In the genomic region with DNA sequence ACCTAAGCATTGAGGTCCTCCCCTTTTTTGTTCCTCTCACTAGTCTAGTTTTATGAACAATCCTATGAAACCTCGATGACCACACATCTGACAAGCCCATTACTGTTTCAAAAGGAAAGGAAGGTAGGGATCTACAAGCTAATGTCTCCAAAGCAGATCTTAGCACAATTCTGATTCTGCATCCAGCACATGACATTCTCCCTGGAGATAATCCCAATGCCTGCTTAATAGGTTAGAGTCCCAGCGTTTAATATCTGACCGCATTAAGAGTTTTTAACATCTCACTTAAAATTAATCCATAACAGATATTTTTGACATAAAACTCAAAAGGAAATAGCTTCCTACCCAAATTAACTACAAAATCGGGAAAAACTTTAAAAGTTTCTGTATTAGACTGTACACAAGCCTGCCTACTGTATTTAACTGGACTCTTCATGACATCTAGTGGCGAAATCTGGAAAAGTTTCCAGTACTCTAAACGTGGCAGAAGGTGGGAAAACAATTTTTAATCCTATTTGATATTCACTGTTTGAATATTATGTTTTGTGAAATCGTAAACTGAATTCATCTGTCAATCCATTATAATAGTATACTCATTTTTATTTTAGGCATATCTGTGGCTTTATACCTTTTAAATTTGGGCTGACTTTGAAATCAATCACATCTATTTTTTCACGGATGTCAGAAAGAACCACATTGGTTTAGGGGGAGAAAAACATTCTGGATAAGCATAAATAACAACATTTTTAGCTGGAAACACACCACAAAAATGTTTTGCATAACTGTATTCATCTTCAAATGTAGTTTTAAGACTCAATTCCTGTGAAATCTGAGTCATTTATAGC, we compare ENCODE assay signal across 8 cellular contexts.
DNase-seq lines count a peak whose midpoint lies in the region; ATAC-seq and TF ChIP-seq lines count a peak whose summit lies in the region.

No MANE protein-coding gene starts in this region.

- H3K4me3 ChIP-seq in CD8-positive, alpha-beta T cell (ENCODE audit: low read depth, low read length), result no peak overlapping the region

- no peak for DNase-seq in CD8-positive, alpha-beta T cell
- DNase-seq in NCI-H1105 (lab: John Stamatoyannopoulos, UW) (peak; percentile 44), SW480 (ENCODE audit: low spot score) (peak; percentile 25), glomerular visceral epithelial cell (ENCODE audit: extremely low spot score) (peak; percentile 51), retina (peak; percentile 53), HK-2 (ENCODE audit: unreplicated experiment) (no peak)

- CTCF ChIA-PET in CD8-positive, alpha-beta T cell (lab: Charles Lee), result interaction anchor here (0.6 to 2.2 kb wide), 8 partner anchors 9 to 1344 kb away, joined by 3 to 6 read pairs (median 4); no protein-coding TSS in a partner anchor

- no peak for ATAC-seq in CD8-positive, alpha-beta T cell
- ATAC-seq in GM21381 (IDR thresholded peaks at IDR 0.05; ENCODE audit: unreplicated experiment) (peak; percentile 57), HG03460 (IDR thresholded peaks at IDR 0.05; ENCODE audit: unreplicated experiment) (no peak)

- H3K9me3 Mint-ChIP-seq in CD8-positive, alpha-beta T cell, result no peaks in the 10 kb centered on the region

- no peaks in the 10 kb centered on the region for H3K9me3 ChIP-seq in CD8-positive, alpha-beta T cell (ENCODE audit: low read length)

- no peaks in the 10 kb centered on the region for H3K4me1 ChIP-seq in CD8-positive, alpha-beta T cell (ENCODE audit: insufficient read depth, low read length)

- no peaks in the 10 kb centered on the region for H3K27me3 ChIP-seq in CD8-positive, alpha-beta T cell (ENCODE audit: insufficient read depth, low read length)

- POLR2A ChIA-PET in CD8-positive, alpha-beta T cell (lab: Charles Lee), result interaction anchor here (1.1 kb wide), 1 partner anchor 39 kb away, joined by 3 read pairs; no protein-coding TSS in a partner anchor

- no peaks in the 10 kb centered on the region for H3K36me3 ChIP-seq in CD8-positive, alpha-beta T cell (ENCODE audit: insufficient read depth, low read length)

- H3K27ac Mint-ChIP-seq in CD8-positive, alpha-beta T cell, result no peak overlapping the region

- no peak overlapping the region for H3K4me3 Mint-ChIP-seq in CD8-positive, alpha-beta T cell

- H3K4me1 Mint-ChIP-seq in CD8-positive, alpha-beta T cell (ENCODE audit: low read depth), result no peaks in the 10 kb centered on the region

- no peak overlapping the region for H3K27ac ChIP-seq in CD8-positive, alpha-beta T cell (ENCODE audit: low read depth, low read length)

- no peaks in the 10 kb centered on the region for H3K36me3 Mint-ChIP-seq in CD8-positive, alpha-beta T cell

- TF ChIP-seq CTCF in CD8-positive, alpha-beta T cell (IDR thresholded peaks at IDR 0.05), result peak; percentile 39

- H3K27me3 Mint-ChIP-seq in CD8-positive, alpha-beta T cell (ENCODE audit: low read depth), result peaks cover 18% of the 10 kb centered on the region

- intact Hi-C loops in CD8-positive, alpha-beta T cell (cut with DNase I, micrococcal nuclease), result loop anchor here (1.0 to 5.0 kb wide), 3 partner anchors 1161 to 1341 kb away; no protein-coding TSS in a partner anchor

Comparison
In these comparisons a context has a peak if more than half of its experiments do, and no peak if none do; other contexts are left out.
1. DNase-seq: peak in NCI-H1105 (single experiment), SW480 (single experiment), glomerular visceral epithelial cell (single experiment) and retina (single experiment); none in CD8-positive, alpha-beta T cell (0 of 7) and HK-2 (single experiment).